21 cellular contexts compared by ENCODE assay signal in the genomic region with DNA sequence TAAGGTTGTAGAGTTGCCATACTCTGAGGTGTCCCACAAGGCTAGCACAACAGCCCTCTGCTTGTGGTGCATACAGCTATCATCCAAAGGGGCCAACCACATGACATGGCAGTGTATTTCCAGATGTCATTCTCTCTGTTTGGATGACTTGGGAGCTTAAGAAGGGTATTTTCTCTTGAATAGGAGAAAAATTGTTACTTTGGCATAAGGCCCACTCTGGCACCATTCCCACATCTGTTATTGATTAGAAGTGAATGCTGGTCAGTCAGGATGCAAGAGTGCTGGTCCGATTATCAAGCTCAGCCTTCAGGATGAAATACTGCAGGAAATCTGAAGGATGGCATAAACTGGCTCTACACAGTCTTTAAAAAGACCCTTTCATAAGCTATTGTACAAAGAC.
DNase-seq lines count a peak whose midpoint lies in the region; ATAC-seq and TF ChIP-seq lines count a peak whose summit lies in the region.
"Had no signal": no experiment of that assay in that cellular context is flagged by ENCODE, and none has a peak within 500 bp of the region (broad histone marks: within the 10 kb centered on the region; RNA-seq: fewer than 3 reads in every experiment).

No MANE protein-coding gene starts in this region.

- peaks cover 29% of the 10 kb centered on the region for H3K4me1 Mint-ChIP-seq in chondrocyte (ENCODE audit: low read depth)
- H3K4me1 Mint-ChIP-seq in activated CD8-positive, alpha-beta T cell treated with anti-CD3 and anti-CD28 coated beads, Interleukin-2, amount 10 ng/mL, durations not matched to agents 7 days and 5 days (ENCODE audit: low read depth) = no peaks in the 10 kb centered on the region

- H3K9me3 ChIP-seq in GM23248 (ENCODE audit: low read depth) (no peaks in the 10 kb centered on the region), hepatocyte (ENCODE audit: low read depth) (no peaks in the 10 kb centered on the region)
- H3K9me3 ChIP-seq: gastrocnemius medialis, psoas muscle, thoracic aorta had no signal

- H3K9me3 Mint-ChIP-seq in chondrocyte (ENCODE audit: low read depth) = no peaks in the 10 kb centered on the region
- no peaks in the 10 kb centered on the region for H3K9me3 Mint-ChIP-seq in activated CD8-positive, alpha-beta T cell treated with anti-CD3 and anti-CD28 coated beads, Interleukin-2, amount 10 ng/mL, durations not matched to agents 7 days and 5 days (ENCODE audit: insufficient read depth)
- H3K9me3 Mint-ChIP-seq: activated T-helper 2 cell treated with anti-CD3 and anti-CD28 coated beads, Interferon-gamma antibody, Interleukin-2, Interleukin-4, amounts not matched to agents 10 μg/mL and 5 μg/mL and 100 μg/mL, durations not matched to agents 14 hours and 24 hours and 36 hours; CD14-positive monocyte; effector memory CD8-positive, alpha-beta T cell; neural crest cell had no signal

- H3K27ac ChIP-seq in GM23248 = no peak overlapping the region
- H3K27ac ChIP-seq in hepatocyte = peak overlapping the region; percentile 10
- H3K27ac ChIP-seq: gastrocnemius medialis, psoas muscle, thoracic aorta had no signal

- CTCF ChIA-PET in activated CD8-positive, alpha-beta T cell treated with anti-CD3 and anti-CD28 coated beads, Interleukin-2, amount 10 ng/mL, durations not matched to agents 7 days and 5 days (lab: Charles Lee) = interaction anchor here (0.9 to 1.4 kb wide), 4 partner anchors 11 to 232 kb away, joined by 3 read pairs; partner anchors contain the start of gene CBFA2T2

- POLR2A ChIA-PET in activated CD8-positive, alpha-beta T cell treated with anti-CD3 and anti-CD28 coated beads, Interleukin-2, amount 10 ng/mL, durations not matched to agents 7 days and 5 days (lab: Charles Lee) = no interaction called here

- H3K4me1 ChIP-seq in GM23248 (ENCODE audit: insufficient read depth) (peaks cover 6% of the 10 kb centered on the region; the same call in 1 of the 2 replicates), hepatocyte (ENCODE audit: insufficient read depth) (peaks cover 23% of the 10 kb centered on the region)

- H3F3A ChIP-seq in GM23248 (ENCODE audit: insufficient read depth) = no peaks in the 10 kb centered on the region

- H3K36me3 ChIP-seq in GM23248 (ENCODE audit: low read depth) (no peaks in the 10 kb centered on the region), hepatocyte (replicated peaks; ENCODE audit: insufficient read depth, low read depth) (no peaks in the 10 kb centered on the region)
- H3K36me3 ChIP-seq: gastrocnemius medialis, thoracic aorta had no signal

- H3K4me3 ChIP-seq in AG10803 (ENCODE audit: low read length) (no peak overlapping the region), GM23248 (no peak overlapping the region), astrocyte of the cerebellum (ENCODE audit: low read depth, low read length) (no peak overlapping the region), hepatocyte (no peak overlapping the region)
- H3K4me3 ChIP-seq: gastrocnemius medialis, psoas muscle, thoracic aorta had no signal

- H3K4me3 Mint-ChIP-seq in chondrocyte (ENCODE audit: unreplicated experiment) = no peak overlapping the region
- no peak overlapping the region for H3K4me3 Mint-ChIP-seq in activated CD8-positive, alpha-beta T cell treated with anti-CD3 and anti-CD28 coated beads, Interleukin-2, amount 10 ng/mL, durations not matched to agents 7 days and 5 days
- H3K4me3 Mint-ChIP-seq: CD14-positive monocyte; effector memory CD8-positive, alpha-beta T cell; neural crest cell had no signal

- peak; percentile 87 for DNase-seq in AG10803 (ENCODE audit: low read depth)
- peak; percentile 30 for DNase-seq in GM23248
- DNase-seq in astrocyte of the cerebellum (ENCODE audit: low read depth) = peak; percentile 61
- DNase-seq in hepatocyte (ENCODE audit: low spot score) = peak; percentile 23
- no peak for DNase-seq in T-helper 1 cell
- no peak for DNase-seq in chondrocyte (ENCODE audit: low spot score)
- no peak for DNase-seq in activated CD8-positive, alpha-beta T cell treated with anti-CD3 and anti-CD28 coated beads, Interleukin-2, amount 10 ng/mL, durations not matched to agents 7 days and 5 days
- DNase-seq: cerebellar nuclear complex; effector memory CD8-positive, alpha-beta T cell; gastrocnemius medialis; NCI-H1694; psoas muscle; SIG-M5; T-helper 9 cell had no signal

- H3K9ac ChIP-seq in GM23248 = no peak overlapping the region

- H3K27me3 ChIP-seq in GM23248 (replicated peaks; ENCODE audit: insufficient read depth) = no peaks in the 10 kb centered on the region
- no peaks in the 10 kb centered on the region for H3K27me3 ChIP-seq in hepatocyte
- H3K27me3 ChIP-seq: gastrocnemius medialis had no signal

- no peak for ATAC-seq in GM19395 (IDR thresholded peaks at IDR 0.05; ENCODE audit: unreplicated experiment)
- no peak for ATAC-seq in activated CD8-positive, alpha-beta T cell treated with anti-CD3 and anti-CD28 coated beads, Interleukin-2, amount 10 ng/mL, durations not matched to agents 7 days and 5 days
- ATAC-seq: activated CD4-positive, CD25-positive, alpha-beta regulatory T cell treated with anti-CD3 and anti-CD28 coated beads, Interleukin-2, amount 50 U/mL, for 24 hours; effector memory CD8-positive, alpha-beta T cell; gastrocnemius medialis; left lobe of liver; psoas muscle had no signal

- in situ Hi-C loops in GM23248 (cut with MboI) = no loop called here
- in situ Hi-C loops in astrocyte of the cerebellum (cut with HindIII; ENCODE audit: low sequenced_read_pairs) = no loop called here

- H3K9me2 ChIP-seq in GM23248 (ENCODE audit: insufficient read depth) (no peaks in the 10 kb centered on the region), hepatocyte (replicated peaks; ENCODE audit: insufficient read depth) (no peaks in the 10 kb centered on the region)

- H3K36me3 Mint-ChIP-seq in chondrocyte (ENCODE audit: low read depth) = no peaks in the 10 kb centered on the region
- no peaks in the 10 kb centered on the region for H3K36me3 Mint-ChIP-seq in activated CD8-positive, alpha-beta T cell treated with anti-CD3 and anti-CD28 coated beads, Interleukin-2, amount 10 ng/mL, durations not matched to agents 7 days and 5 days (ENCODE audit: low read depth)
- H3K36me3 Mint-ChIP-seq: CD14-positive monocyte had no signal

- 8 to 17% methylated on average over 1 of the region's 1 CpG for WGBS in GM23248 (ENCODE audit: low coverage in 1 of 2, low lambda C conversion rate in 2 of 2, missing lambda C conversion rate in 2 of 2), 2 experiments
- WGBS in hepatocyte (ENCODE audit: low lambda C conversion rate, missing lambda C conversion rate) = 46% methylated on average over 1 of the region's 1 CpG

- H2AFZ ChIP-seq in GM23248 = no peak overlapping the region
- H2AFZ ChIP-seq in hepatocyte = no peak overlapping the region

- no peak for TF ChIP-seq CTCF in AG10803 (conservative IDR thresholded peaks at IDR 0.05; ENCODE audit: low read length)
- no peak for TF ChIP-seq CTCF in astrocyte of the cerebellum (IDR thresholded peaks at IDR 0.05; ENCODE audit: low read depth, low read length, missing control alignments)
- no peak for TF ChIP-seq CTCF in hepatocyte (IDR thresholded peaks at IDR 0.05; ENCODE audit: poor library complexity)
- no peak for TF ChIP-seq CTCF in chondrocyte (IDR thresholded peaks at IDR 0.05)

- H3K27me3 Mint-ChIP-seq in chondrocyte (ENCODE audit: low read depth) = no peaks in the 10 kb centered on the region
- H3K27me3 Mint-ChIP-seq in activated CD8-positive, alpha-beta T cell treated with anti-CD3 and anti-CD28 coated beads, Interleukin-2, amount 10 ng/mL, durations not matched to agents 7 days and 5 days (ENCODE audit: low read depth) = no peaks in the 10 kb centered on the region
- H3K27me3 Mint-ChIP-seq: effector memory CD8-positive, alpha-beta T cell had no signal

- no peak overlapping the region for H3K27ac Mint-ChIP-seq in chondrocyte (ENCODE audit: unreplicated experiment)
- H3K27ac Mint-ChIP-seq in activated CD8-positive, alpha-beta T cell treated with anti-CD3 and anti-CD28 coated beads, Interleukin-2, amount 10 ng/mL, durations not matched to agents 7 days and 5 days = no peak overlapping the region
- H3K27ac Mint-ChIP-seq: activated T-helper 2 cell treated with anti-CD3 and anti-CD28 coated beads, Interferon-gamma antibody, Interleukin-2, Interleukin-4, amounts not matched to agents 10 μg/mL and 5 μg/mL and 100 μg/mL, durations not matched to agents 14 hours and 24 hours and 36 hours; effector memory CD8-positive, alpha-beta T cell had no signal

- H3K4me2 ChIP-seq in GM23248 (ENCODE audit: unreplicated experiment) (no peak overlapping the region), hepatocyte (no peak overlapping the region)

- H3K79me2 ChIP-seq in GM23248 (ENCODE audit: insufficient read depth) (peaks cover 34% of the 10 kb centered on the region), hepatocyte (peaks cover 93% of the 10 kb centered on the region)

- no peaks in the 10 kb centered on the region for H4K20me1 ChIP-seq in GM23248 (ENCODE audit: insufficient read depth)
- H4K20me1 ChIP-seq in hepatocyte (ENCODE audit: insufficient read depth, poor library complexity, severe bottlenecking) = peaks cover 19% of the 10 kb centered on the region

Comparison
In these comparisons a context has a peak if more than half of its experiments do, and no peak if none do; other contexts are left out.
1. DNase-seq: peak in AG10803 (single experiment), GM23248 (single experiment), astrocyte of the cerebellum (single experiment) and hepatocyte (single experiment); none in T-helper 1 cell (0 of 5), chondrocyte (single experiment) and activated CD8-positive, alpha-beta T cell treated with anti-CD3 and anti-CD28 coated beads, Interleukin-2, amount 10 ng/mL, durations not matched to agents 7 days and 5 days (single experiment).